16 cellular contexts compared by ENCODE assay signal in the genomic region with DNA sequence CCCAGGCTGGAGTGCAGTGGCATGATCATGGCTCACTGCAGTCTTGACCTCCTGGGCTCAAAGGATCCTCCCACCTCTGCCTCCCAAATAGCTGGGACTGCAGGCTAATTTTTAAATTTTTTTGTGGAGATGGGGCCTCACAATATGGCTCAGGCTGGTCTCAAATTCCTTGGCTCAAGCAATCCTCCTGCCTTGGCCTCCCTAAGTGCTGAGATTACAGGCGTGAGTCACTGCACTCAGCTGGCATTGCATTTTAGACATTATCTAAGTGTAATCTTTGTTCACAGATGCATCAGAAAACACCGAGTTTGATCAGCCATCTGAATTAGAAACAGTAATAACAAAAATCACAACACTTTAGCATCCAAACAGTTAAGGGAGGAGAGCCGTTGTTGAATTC.
"Had no signal": no experiment of that assay in that cellular context is flagged by ENCODE, and none has a peak within 500 bp of the region (broad histone marks: within the 10 kb centered on the region; RNA-seq: fewer than 3 reads in every experiment).

No MANE protein-coding gene starts in this region.

- H3K9me3 Mint-ChIP-seq: activated B cell treated with CpG ODN at 0.5 μM for 24 hours; activated CD4-positive, alpha-beta T cell treated with anti-CD3 and anti-CD28 coated beads, Interleukin-2, amount 10 ng/mL, durations not matched to agents 24 days and 14 days; activated naive CD8-positive, alpha-beta T cell treated with anti-CD3 and anti-CD28 coated beads, Interleukin-2, amount 10 ng/mL, durations not matched to agents 7 days and 5 days; mesothelial cell of epicardium; neural crest cell had no signal

- H3K9me3 ChIP-seq: lower lobe of right lung, ovary, SJCRH30 had no signal

- H3K36me3 Mint-ChIP-seq: activated naive CD8-positive, alpha-beta T cell treated with anti-CD3 and anti-CD28 coated beads, Interleukin-2, amount 10 ng/mL, durations not matched to agents 7 days and 5 days; mesothelial cell of epicardium had no signal

- H3K36me3 ChIP-seq: lower lobe of right lung, ovary, SJCRH30 had no signal

- H3K4me3 Mint-ChIP-seq: activated B cell treated with CpG ODN at 0.5 μM for 24 hours; activated CD4-positive, alpha-beta T cell treated with anti-CD3 and anti-CD28 coated beads, Interleukin-2, amount 10 ng/mL, durations not matched to agents 24 days and 14 days; activated naive CD8-positive, alpha-beta T cell treated with anti-CD3 and anti-CD28 coated beads, Interleukin-2, amount 10 ng/mL, durations not matched to agents 7 days and 5 days; mesothelial cell of epicardium; neural crest cell had no signal

- H3K27ac Mint-ChIP-seq: activated B cell treated with CpG ODN at 0.5 μM for 24 hours; activated CD4-positive, alpha-beta T cell treated with anti-CD3 and anti-CD28 coated beads, Interleukin-2, amount 10 ng/mL, durations not matched to agents 24 days and 14 days; activated naive CD8-positive, alpha-beta T cell treated with anti-CD3 and anti-CD28 coated beads, Interleukin-2, amount 10 ng/mL, durations not matched to agents 7 days and 5 days had no signal

- H3K27me3 ChIP-seq: dorsolateral prefrontal cortex, ovary, SJCRH30 had no signal

- H3K27me3 Mint-ChIP-seq: activated CD4-positive, alpha-beta T cell treated with anti-CD3 and anti-CD28 coated beads, Interleukin-2, amount 10 ng/mL, durations not matched to agents 24 days and 14 days; activated naive CD8-positive, alpha-beta T cell treated with anti-CD3 and anti-CD28 coated beads, Interleukin-2, amount 10 ng/mL, durations not matched to agents 7 days and 5 days had no signal

- DNase-seq: activated B cell treated with CpG ODN at 0.5 μM for 24 hours; activated CD4-positive, alpha-beta T cell treated with anti-CD3 and anti-CD28 coated beads, Interleukin-2, amount 10 ng/mL, durations not matched to agents 24 days and 14 days; activated gamma-delta T cell treated with Interleukin-2 at 50 U/mL for 16 hours; activated naive CD8-positive, alpha-beta T cell treated with anti-CD3 and anti-CD28 coated beads, Interleukin-2, amount 10 ng/mL, durations not matched to agents 7 days and 5 days; anterior cingulate cortex; dorsolateral prefrontal cortex; erythroblast; lower lobe of right lung; SJCRH30; stimulated activated CD4-positive, alpha-beta T cell treated with anti-CD3 and anti-CD28 coated beads, Interleukin-4, amount 100 ng/mL, for 24 hours; stimulated activated naive CD4-positive, alpha-beta T cell; substantia nigra; T-helper 2 cell had no signal

- H3K4me3 ChIP-seq: dorsolateral prefrontal cortex, lower lobe of right lung, ovary, SJCRH30 had no signal

- H3K27ac ChIP-seq: lower lobe of right lung, SJCRH30 had no signal

- H3K4me1 ChIP-seq: SJCRH30 had no signal
